22 cellular contexts compared by ENCODE assay signal in the genomic region with DNA sequence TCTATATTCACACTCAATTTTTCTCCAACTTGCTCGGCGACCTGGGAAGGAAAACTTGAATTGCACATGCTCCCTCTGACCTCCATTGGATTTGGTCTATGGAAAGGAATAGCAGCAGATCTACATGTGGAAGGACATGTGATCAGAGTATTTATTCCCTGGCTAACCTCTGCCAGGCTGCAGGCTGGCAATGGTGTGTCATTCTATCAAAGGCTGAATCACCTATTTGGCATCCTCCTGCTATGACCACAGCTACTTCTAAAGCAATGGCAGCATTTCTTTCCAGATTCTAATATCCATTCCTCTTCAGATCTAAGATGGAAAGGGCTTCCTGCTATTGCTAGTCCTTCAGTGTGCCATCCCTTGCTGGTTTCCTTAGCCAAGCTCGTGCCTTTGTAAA.
A peak's percentile ranks its signal among the peaks of the same experiment; 100 is the strongest.
DNase-seq lines count a peak whose midpoint lies in the region; ATAC-seq, FAIRE-seq and TF ChIP-seq lines count a peak whose summit lies in the region.
"Had no signal": no experiment of that assay in that cellular context is flagged by ENCODE, and none has a peak within 500 bp of the region (broad histone marks: within the 10 kb centered on the region; RNA-seq: fewer than 3 reads in every experiment).

No MANE protein-coding gene starts in this region.

- H2AFZ ChIP-seq in astrocyte (ENCODE audit: low read depth, low read length) = no peak overlapping the region

- intact Hi-C loops in dorsolateral prefrontal cortex (cut with DNase I) = no loop called here

- no peak overlapping the region for H3K27ac ChIP-seq in astrocyte (ENCODE audit: low read depth, low read length)
- no peak overlapping the region for H3K27ac ChIP-seq in dorsolateral prefrontal cortex

- peak overlapping the region; percentile 63 for H3K27ac Mint-ChIP-seq in astrocyte (ENCODE audit: unreplicated experiment)
- no peak overlapping the region for H3K27ac Mint-ChIP-seq in osteocyte (ENCODE audit: unreplicated experiment)
- H3K27ac Mint-ChIP-seq: activated CD8-positive, alpha-beta T cell treated with anti-CD3 and anti-CD28 coated beads for 36 hours had no signal

- H4K20me1 ChIP-seq in astrocyte (ENCODE audit: insufficient read depth, low read length) = no peaks in the 10 kb centered on the region

- H3K27me3 Mint-ChIP-seq in astrocyte (ENCODE audit: low read depth, unreplicated experiment) = no peaks in the 10 kb centered on the region
- H3K27me3 Mint-ChIP-seq in osteocyte (ENCODE audit: unreplicated experiment) = no peaks in the 10 kb centered on the region
- H3K27me3 Mint-ChIP-seq: activated CD8-positive, alpha-beta T cell treated with anti-CD3 and anti-CD28 coated beads for 36 hours had no signal

- H3K9me3 ChIP-seq in astrocyte (ENCODE audit: insufficient read depth, low read depth, low read length) = no peaks in the 10 kb centered on the region

- H3K79me2 ChIP-seq in astrocyte (ENCODE audit: insufficient read depth, low read length) = no peaks in the 10 kb centered on the region

- H3K36me3 Mint-ChIP-seq in astrocyte (ENCODE audit: low read depth, unreplicated experiment) = no peaks in the 10 kb centered on the region
- no peaks in the 10 kb centered on the region for H3K36me3 Mint-ChIP-seq in osteocyte (ENCODE audit: unreplicated experiment)

- H3K4me1 Mint-ChIP-seq in astrocyte (ENCODE audit: low read depth, unreplicated experiment) = peaks cover 29% of the 10 kb centered on the region
- no peaks in the 10 kb centered on the region for H3K4me1 Mint-ChIP-seq in osteocyte (ENCODE audit: unreplicated experiment)
- H3K4me1 Mint-ChIP-seq: nephron had no signal

- H3K4me2 ChIP-seq in astrocyte (ENCODE audit: low read length) = no peak overlapping the region

- no peak overlapping the region for H3K9ac ChIP-seq in astrocyte (ENCODE audit: low read length)

- H3K4me3 ChIP-seq in astrocyte (ENCODE audit: insufficient read depth, low read depth, low read length) (no peak overlapping the region), kidney epithelial cell (ENCODE audit: low read depth, low read length) (no peak overlapping the region), dorsolateral prefrontal cortex (no peak overlapping the region)

- DNase-seq in EH (ENCODE audit: low read depth) (peak; percentile 4), LHCN-M2 (ENCODE audit: low read depth) (peak; percentile 57), astrocyte (ENCODE audit: low read depth) (peak; percentile 4), kidney epithelial cell (ENCODE audit: low read depth) (peak; percentile 70), dorsolateral prefrontal cortex (no peak), osteocyte (ENCODE audit: extremely low spot score, unreplicated experiment) (no peak)
- DNase-seq: activated CD8-positive, alpha-beta T cell treated with anti-CD3 and anti-CD28 coated beads for 36 hours; activated gamma-delta T cell treated with Interleukin-2 at 50 U/mL for 16 hours; activated T-cell treated with anti-CD3 and anti-CD28 coated beads for 4 hours; C1 segment of cervical spinal cord; cortex of kidney; left ventricle myocardium superior; MV-4-11; NCI-H69; Right ventricle myocardium superior; substantia nigra; T1000 had no signal

- no peaks in the 10 kb centered on the region for H3K27me3 ChIP-seq in astrocyte (ENCODE audit: insufficient read depth, low read length)
- no peaks in the 10 kb centered on the region for H3K27me3 ChIP-seq in kidney epithelial cell (ENCODE audit: control insufficient read depth, insufficient read depth, low read length)
- no peaks in the 10 kb centered on the region for H3K27me3 ChIP-seq in dorsolateral prefrontal cortex

- FAIRE-seq in astrocyte (lab: Jason Lieb, UNC) = no peak

- H3K9me3 Mint-ChIP-seq in astrocyte (ENCODE audit: unreplicated experiment) (no peaks in the 10 kb centered on the region), osteocyte (ENCODE audit: unreplicated experiment) (no peaks in the 10 kb centered on the region)
- H3K9me3 Mint-ChIP-seq: activated CD8-positive, alpha-beta T cell treated with anti-CD3 and anti-CD28 coated beads for 36 hours; nephron had no signal

- no peak for TF ChIP-seq CTCF in astrocyte (IDR thresholded peaks at IDR 0.05; ENCODE audit: insufficient read depth, low read depth, low read length)
- no peak for TF ChIP-seq CTCF in kidney epithelial cell (IDR thresholded peaks at IDR 0.05; ENCODE audit: insufficient read depth, low read length, poor library complexity, severe bottlenecking)
- TF ChIP-seq CTCF in dorsolateral prefrontal cortex (IDR thresholded peaks at IDR 0.05 in 54 of 56, conservative IDR thresholded peaks at IDR 0.05 in 2 of 56; ENCODE audit: low read depth in 1 of 56, partially characterized antibody in 56 of 56) = no peak
- TF ChIP-seq CTCF in osteocyte (IDR thresholded peaks at IDR 0.05) = no peak

- no peaks in the 10 kb centered on the region for H3K4me1 ChIP-seq in astrocyte (ENCODE audit: insufficient read depth, low read length)

- H3K36me3 ChIP-seq in astrocyte (ENCODE audit: insufficient read depth, low read length) (no peaks in the 10 kb centered on the region), kidney epithelial cell (ENCODE audit: control insufficient read depth, insufficient read depth, low read length) (no peaks in the 10 kb centered on the region)

- no peak overlapping the region for H3K4me3 Mint-ChIP-seq in astrocyte (ENCODE audit: unreplicated experiment)
- no peak overlapping the region for H3K4me3 Mint-ChIP-seq in osteocyte (ENCODE audit: unreplicated experiment)
- H3K4me3 Mint-ChIP-seq: activated CD8-positive, alpha-beta T cell treated with anti-CD3 and anti-CD28 coated beads for 36 hours; nephron had no signal

- ATAC-seq in HG02981 (IDR thresholded peaks at IDR 0.05; ENCODE audit: unreplicated experiment) (no peak), GM21529 (IDR thresholded peaks at IDR 0.05; ENCODE audit: unreplicated experiment) (no peak)
- ATAC-seq: activated CD4-positive, CD25-positive, alpha-beta regulatory T cell treated with anti-CD3 and anti-CD28 coated beads, Interleukin-2, amount 50 U/mL, for 24 hours; activated CD8-positive, alpha-beta T cell treated with anti-CD3 and anti-CD28 coated beads for 36 hours; left ventricle myocardium superior; sciatic nerve had no signal

Comparison
In these comparisons a context has a peak if more than half of its experiments do, and no peak if none do; other contexts are left out.
1. DNase-seq: peak in EH (single experiment), LHCN-M2 (single experiment), astrocyte (single experiment) and kidney epithelial cell (single experiment); none in dorsolateral prefrontal cortex (0 of 10) and osteocyte (single experiment).